11 cellular contexts compared by ENCODE assay signal in the genomic region with DNA sequence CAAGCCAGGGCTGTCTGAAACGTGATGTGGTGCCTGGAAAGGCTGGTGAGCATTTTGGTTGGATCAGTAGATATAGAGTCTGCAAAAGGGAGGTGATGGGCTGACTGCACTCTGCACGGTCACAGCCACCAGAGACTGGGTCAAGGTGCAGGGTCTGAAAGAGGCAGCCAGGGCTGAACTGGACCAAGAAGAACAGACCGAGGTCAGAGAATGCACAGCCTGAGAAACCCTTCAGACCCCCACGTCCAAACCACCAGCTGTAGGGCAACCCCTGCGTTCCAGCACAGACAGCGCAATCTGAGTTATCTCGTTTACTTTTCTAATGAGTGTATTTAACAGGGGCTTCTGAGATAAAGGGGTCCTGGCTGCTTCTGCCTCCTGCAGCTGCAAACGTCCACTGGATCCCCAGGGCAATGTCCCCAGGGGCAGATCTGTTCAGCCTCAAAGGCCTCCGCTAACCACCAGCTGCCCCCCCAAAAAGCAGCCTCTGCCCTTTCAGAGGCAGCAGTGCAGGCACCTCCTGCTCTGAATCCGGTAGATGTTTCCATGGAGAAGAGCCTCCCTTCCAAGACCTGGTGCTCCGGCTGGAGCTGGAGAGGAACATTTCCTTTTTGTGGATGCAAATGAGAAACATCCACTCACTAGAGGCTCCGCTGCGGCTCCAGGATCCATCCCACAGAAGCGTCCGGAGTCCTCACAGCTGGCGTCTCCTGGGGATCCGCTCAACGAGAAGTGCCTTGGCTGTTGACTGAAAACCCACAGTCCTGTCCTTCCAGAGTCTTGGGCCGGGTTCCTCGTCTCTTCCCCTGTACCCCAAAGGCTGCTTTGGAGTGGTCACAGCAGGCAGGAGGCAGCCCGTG. TPM values are rescaled to one million over a fixed set of nuclear protein-coding genes. Genes with fewer than 3 reads are reported as not detected.
DNase-seq lines count a peak whose midpoint lies in the region; ATAC-seq and TF ChIP-seq lines count a peak whose summit lies in the region.
"Had no signal": no experiment of that assay in that cellular context is flagged by ENCODE, and none has a peak within 500 bp of the region (broad histone marks: within the 10 kb centered on the region; RNA-seq: fewer than 3 reads in every experiment).

No MANE protein-coding gene starts in this region.

- peaks cover 23 to 65% (median 39%) of the 10 kb centered on the region in 9 donors for H3K27me3 ChIP-seq in heart left ventricle

- 25 to 34% (median 29%) methylated on average over 11 to 21 of the region's 21 CpGs for WGBS in heart left ventricle, 4 donors

- H3K4me3 Mint-ChIP-seq in stimulated activated naive B cell treated with anti-CD40 and anti-IgM and Interleukin-4, amounts not matched to agents 10 μg/mL and 1 μg/mL and 100 μg/mL, for 72 hours = peak overlapping the region; percentile 68 to 74

- no peaks in the 10 kb centered on the region for H3K9me3 ChIP-seq in heart left ventricle
- H3K9me3 ChIP-seq: right lobe of liver had no signal

- H3K27me3 Mint-ChIP-seq in stimulated activated naive B cell treated with anti-CD40 and anti-IgM and Interleukin-4, amounts not matched to agents 10 μg/mL and 1 μg/mL and 100 μg/mL, for 72 hours = peaks cover 50% of the 10 kb centered on the region in 2 donors

- peak overlapping the region; percentile 43 for H3K27ac Mint-ChIP-seq in stimulated activated naive B cell treated with anti-CD40 and anti-IgM and Interleukin-4, amounts not matched to agents 10 μg/mL and 1 μg/mL and 100 μg/mL, for 72 hours

- H3K36me3 Mint-ChIP-seq in stimulated activated naive B cell treated with anti-CD40 and anti-IgM and Interleukin-4, amounts not matched to agents 10 μg/mL and 1 μg/mL and 100 μg/mL, for 72 hours = no peaks in the 10 kb centered on the region

- H3K9me3 Mint-ChIP-seq in stimulated activated naive B cell treated with anti-CD40 and anti-IgM and Interleukin-4, amounts not matched to agents 10 μg/mL and 1 μg/mL and 100 μg/mL, for 72 hours = peaks cover 0 to 1% of the 10 kb centered on the region in 2 donors

- intact Hi-C loops in heart left ventricle (cut with DNase I) (loop anchor here in 1 of 10 donors (10.0 kb wide), 1 partner anchor 178 kb away; no protein-coding TSS in a partner anchor), left cardiac atrium (cut with DNase I) (no loop called here)

- TF ChIP-seq CTCF in heart left ventricle (IDR thresholded peaks at IDR 0.05) = no peak

- ATAC-seq in heart left ventricle (peak in 3 of 4 donors; percentile 22 to 60 (median 40)), left cardiac atrium (no peak), GM19455 (IDR thresholded peaks at IDR 0.05; ENCODE audit: unreplicated experiment) (no peak)
- ATAC-seq in stimulated activated naive B cell treated with anti-CD40 and anti-IgM and Interleukin-4, amounts not matched to agents 10 μg/mL and 1 μg/mL and 100 μg/mL, for 72 hours (replicated peaks) = no peak

- H3K27ac ChIP-seq in heart left ventricle = no peak overlapping the region
- H3K27ac ChIP-seq: cardiac muscle cell, right lobe of liver had no signal

- peaks cover 5 to 38% (median 11%) of the 10 kb centered on the region in 12 donors for H3K4me1 ChIP-seq in heart left ventricle

- no peaks in the 10 kb centered on the region for H3K36me3 ChIP-seq in heart left ventricle
- H3K36me3 ChIP-seq: cardiac muscle cell, right lobe of liver had no signal

- peak in 3 of 5 donors; percentile 39 to 49 (median 43) for DNase-seq in heart left ventricle
- no peak for DNase-seq in left cardiac atrium
- DNase-seq in NCI-H526 treated with DMSO at 0.1 percent for 48 hours (lab: John Stamatoyannopoulos, UW) = peak; percentile 14
- DNase-seq in hepatic stellate cell (ENCODE audit: low spot score) = peak; percentile 61
- DNase-seq in stimulated activated naive B cell treated with anti-CD40 and anti-IgM and Interleukin-4, amounts not matched to agents 10 μg/mL and 1 μg/mL and 100 μg/mL, for 72 hours = no peak
- DNase-seq in NOMO-1 treated with dmso at 0.1 percent for 144 hours (lab: John Stamatoyannopoulos, UW; ENCODE audit: unreplicated experiment) = no peak
- no peak for DNase-seq in AML-193 (lab: John Stamatoyannopoulos, UW)
- DNase-seq: NCI-H510A treated with DMSO at 0.1 percent for 48 hours had no signal

- peak overlapping the region in 1 of 12 donors; percentile 46 for H3K4me3 ChIP-seq in heart left ventricle
- H3K4me3 ChIP-seq: right lobe of liver had no signal

- no peak for TF ChIP-seq POLR2A in heart left ventricle (IDR thresholded peaks at IDR 0.05)

- H3K4me1 Mint-ChIP-seq in stimulated activated naive B cell treated with anti-CD40 and anti-IgM and Interleukin-4, amounts not matched to agents 10 μg/mL and 1 μg/mL and 100 μg/mL, for 72 hours = peaks cover 26 to 36% of the 10 kb centered on the region in 2 donors

RNA-seq across cellular contexts. Expression of gene KCNG2, which starts 1.0 kb away (rescaled TPM):
- total RNA-seq in heart left ventricle = 1 to 10 TPM in 1 of 9 donors, under 1 TPM in 1, not detected in 7; 0.18 to 1.5 TPM
- under 1 TPM in 1 of 2 donors, not detected in 1; 0.07 TPM for polyA plus RNA-seq in heart left ventricle
- under 1 TPM in 1 of 2 donors, not detected in 1; 0.15 TPM for total RNA-seq in left cardiac atrium
- total RNA-seq: cardiac muscle cell, right lobe of liver had no signal

Comparison
In these comparisons a context has a peak if more than half of its experiments do, and no peak if none do; other contexts are left out.
1. ATAC-seq: peak in heart left ventricle (3 of 4); none in left cardiac atrium (0 of 2), stimulated activated naive B cell treated with anti-CD40 and anti-IgM and Interleukin-4, amounts not matched to agents 10 μg/mL and 1 μg/mL and 100 μg/mL, for 72 hours (0 of 2) and GM19455 (single experiment).
2. DNase-seq: peak in heart left ventricle (3 of 5), NCI-H526 treated with DMSO at 0.1 percent for 48 hours (single experiment) and hepatic stellate cell (single experiment); none in left cardiac atrium (single experiment), stimulated activated naive B cell treated with anti-CD40 and anti-IgM and Interleukin-4, amounts not matched to agents 10 μg/mL and 1 μg/mL and 100 μg/mL, for 72 hours (single experiment), NOMO-1 treated with dmso at 0.1 percent for 144 hours (single experiment) and AML-193 (0 of 2).